Comparison of ENCODE assay signal across 1 cellular context in genomic region chr1:236930503-236930902, GRCh38.
TF ChIP-seq lines count a peak whose summit lies in the region.

No MANE protein-coding gene starts in this region.

TF ChIP-seq in K562, 482 proteins besides CTCF, POLR2A, EP300 and RAD21 (continued from another document):
- TF ChIP-seq, protein P1, sequence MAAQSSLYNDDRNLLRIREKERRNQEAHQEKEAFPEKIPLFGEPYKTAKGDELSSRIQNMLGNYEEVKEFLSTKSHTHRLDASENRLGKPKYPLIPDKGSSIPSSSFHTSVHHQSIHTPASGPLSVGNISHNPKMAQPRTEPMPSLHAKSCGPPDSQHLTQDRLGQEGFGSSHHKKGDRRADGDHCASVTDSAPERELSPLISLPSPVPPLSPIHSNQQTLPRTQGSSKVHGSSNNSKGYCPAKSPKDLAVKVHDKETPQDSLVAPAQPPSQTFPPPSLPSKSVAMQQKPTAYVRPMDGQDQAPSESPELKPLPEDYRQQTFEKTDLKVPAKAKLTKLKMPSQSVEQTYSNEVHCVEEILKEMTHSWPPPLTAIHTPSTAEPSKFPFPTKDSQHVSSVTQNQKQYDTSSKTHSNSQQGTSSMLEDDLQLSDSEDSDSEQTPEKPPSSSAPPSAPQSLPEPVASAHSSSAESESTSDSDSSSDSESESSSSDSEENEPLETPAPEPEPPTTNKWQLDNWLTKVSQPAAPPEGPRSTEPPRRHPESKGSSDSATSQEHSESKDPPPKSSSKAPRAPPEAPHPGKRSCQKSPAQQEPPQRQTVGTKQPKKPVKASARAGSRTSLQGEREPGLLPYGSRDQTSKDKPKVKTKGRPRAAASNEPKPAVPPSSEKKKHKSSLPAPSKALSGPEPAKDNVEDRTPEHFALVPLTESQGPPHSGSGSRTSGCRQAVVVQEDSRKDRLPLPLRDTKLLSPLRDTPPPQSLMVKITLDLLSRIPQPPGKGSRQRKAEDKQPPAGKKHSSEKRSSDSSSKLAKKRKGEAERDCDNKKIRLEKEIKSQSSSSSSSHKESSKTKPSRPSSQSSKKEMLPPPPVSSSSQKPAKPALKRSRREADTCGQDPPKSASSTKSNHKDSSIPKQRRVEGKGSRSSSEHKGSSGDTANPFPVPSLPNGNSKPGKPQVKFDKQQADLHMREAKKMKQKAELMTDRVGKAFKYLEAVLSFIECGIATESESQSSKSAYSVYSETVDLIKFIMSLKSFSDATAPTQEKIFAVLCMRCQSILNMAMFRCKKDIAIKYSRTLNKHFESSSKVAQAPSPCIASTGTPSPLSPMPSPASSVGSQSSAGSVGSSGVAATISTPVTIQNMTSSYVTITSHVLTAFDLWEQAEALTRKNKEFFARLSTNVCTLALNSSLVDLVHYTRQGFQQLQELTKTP (IDR thresholded peaks at IDR 0.05; ENCODE audit: low read depth in 1 of 2, partially characterized antibody in 2 of 2), result no peak
- TF ChIP-seq GABPB1 (CRISPR knock-in tag; IDR thresholded peaks at IDR 0.05), result no peak
